In genomic region chr2:85420743-85421705, GRCh38 we compare ENCODE assay signal across 8 cellular contexts. TPM values are rescaled to one million over a fixed set of nuclear protein-coding genes. Genes with fewer than 3 reads are reported as not detected.
DNase-seq lines count a peak whose midpoint lies in the region; ATAC-seq, FAIRE-seq and TF ChIP-seq lines count a peak whose summit lies in the region.

No MANE protein-coding gene starts in this region.

- POLR2A ChIA-PET in CD8-positive, alpha-beta T cell (lab: Charles Lee), result interaction anchor here (1.3 to 4.1 kb wide), 2 partner anchors 119 to 131 kb away, joined by 4 to 56 read pairs; partner anchors contain the start of gene MAT2A
- POLR2A ChIA-PET in endothelial cell of umbilical vein (lab: Charles Lee), result interaction anchor here (0.6 to 4.5 kb wide), 5 partner anchors 84 to 127 kb away, joined by 3 to 41 read pairs (median 3); partner anchors contain the start of gene MAT2A

- BruUV-seq in endothelial cell of umbilical vein (replicated peaks; lab: Mats Ljungman, UMichigan), result no TSS peak

- peak; percentile 97 for TF ChIP-seq CTCF in CD8-positive, alpha-beta T cell (IDR thresholded peaks at IDR 0.05)
- TF ChIP-seq CTCF in endothelial cell of umbilical vein (IDR thresholded peaks at IDR 0.05; ENCODE audit: extremely low read depth in 1 of 2, insufficient read depth in 1 of 2, low read depth in 1 of 2, low read length in 2 of 2), result peak; percentile 99

- peak overlapping the region; percentile 75 for H3K4me2 ChIP-seq in endothelial cell of umbilical vein (ENCODE audit: insufficient read depth, low read length)

- H3K9ac ChIP-seq in endothelial cell of umbilical vein (replicated peaks; ENCODE audit: extremely low read depth, insufficient read depth, low read length), result no peak overlapping the region

- DNase-seq in CD8-positive, alpha-beta T cell, result peak; percentile 75 to 95 (median 91)
- DNase-seq in HT-29 (ENCODE audit: low spot score), result peak; percentile 94
- DNase-seq in NOMO-1 treated with DMSO at 0.1 percent for 48 hours (lab: John Stamatoyannopoulos, UW; ENCODE audit: unreplicated experiment), result peak; percentile 79
- DNase-seq in activated CD8-positive, alpha-beta memory T cell treated with anti-CD3 and anti-CD28 coated beads, Interleukin-2, amount 50 U/mL, for 4 hours, result peak; percentile 89
- peak; percentile 79 for DNase-seq in endothelial cell of umbilical vein (ENCODE audit: low read depth, low spot score)
- DNase-seq in mucosa of gallbladder (ENCODE audit: low spot score), result peak; percentile 91
- DNase-seq in stimulated activated CD8-positive, alpha-beta memory T cell treated with anti-CD3 and anti-CD28 coated beads, Interleukin-4, amount 100 ng/mL, for 48 hours, result peak; percentile 99

- no peaks in the 10 kb centered on the region for H3K27me3 ChIP-seq in CD8-positive, alpha-beta T cell (ENCODE audit: insufficient read depth, low read length)
- no peaks in the 10 kb centered on the region for H3K27me3 ChIP-seq in endothelial cell of umbilical vein (ENCODE audit: control insufficient read depth in 2 of 2, insufficient read depth in 2 of 2, low read length in 2 of 2)

- H3K27me3 Mint-ChIP-seq in CD8-positive, alpha-beta T cell (ENCODE audit: low read depth), result no peaks in the 10 kb centered on the region

- peak overlapping the region; percentile 97 for H2AFZ ChIP-seq in endothelial cell of umbilical vein (ENCODE audit: low read depth, low read length)

- intact Hi-C loops in CD8-positive, alpha-beta T cell (cut with DNase I, micrococcal nuclease), result loop anchor here (1.0 to 2.0 kb wide), 6 partner anchors 30 to 286 kb away; partner anchors contain the start of genes MAT2A (in 1 of the 2) and TMEM150A (in 1 of the 2)
- intact Hi-C loops in endothelial cell of umbilical vein (cut with micrococcal nuclease), result loop anchor here (1.0 to 5.0 kb wide), 5 partner anchors 84 to 196 kb away; partner anchors contain the start of genes MAT2A, TMEM150A and USP39

- H3K79me2 ChIP-seq in endothelial cell of umbilical vein (ENCODE audit: control insufficient read depth, insufficient read depth, low read length), result no peaks in the 10 kb centered on the region

- no peak overlapping the region for H3K4me3 ChIP-seq in CD8-positive, alpha-beta T cell (ENCODE audit: low read depth, low read length)
- no peak overlapping the region for H3K4me3 ChIP-seq in endothelial cell of umbilical vein (replicated peaks in 1 of 3; ENCODE audit: insufficient read depth in 1 of 3, low read depth in 1 of 3, low read length in 3 of 3)

- H3K36me3 Mint-ChIP-seq in CD8-positive, alpha-beta T cell, result peaks cover 2% of the 10 kb centered on the region

- no peaks in the 10 kb centered on the region for H3K9me3 ChIP-seq in CD8-positive, alpha-beta T cell (ENCODE audit: low read length)
- H3K9me3 ChIP-seq in endothelial cell of umbilical vein (replicated peaks; ENCODE audit: control insufficient read depth, insufficient read depth, low read length), result no peaks in the 10 kb centered on the region

- FAIRE-seq in endothelial cell of umbilical vein (lab: Jason Lieb, UNC), result peak; percentile 96

- no peak for TF ChIP-seq POLR2A in endothelial cell of umbilical vein (IDR thresholded peaks at IDR 0.05; ENCODE audit: low read depth, low read length)

- peaks cover 27% of the 10 kb centered on the region for H3K4me1 ChIP-seq in CD8-positive, alpha-beta T cell (ENCODE audit: insufficient read depth, low read length)
- H3K4me1 ChIP-seq in endothelial cell of umbilical vein (ENCODE audit: control insufficient read depth, extremely low read depth, insufficient read depth, low read length), result peaks cover 9% of the 10 kb centered on the region

- H3K36me3 ChIP-seq in CD8-positive, alpha-beta T cell (ENCODE audit: insufficient read depth, low read length), result no peaks in the 10 kb centered on the region
- H3K36me3 ChIP-seq in endothelial cell of umbilical vein (ENCODE audit: control insufficient read depth in 2 of 2, extremely low read depth in 1 of 2, insufficient read depth in 2 of 2, low read length in 2 of 2), result no peaks in the 10 kb centered on the region

- no peaks in the 10 kb centered on the region for H3K9me1 ChIP-seq in endothelial cell of umbilical vein (replicated peaks; ENCODE audit: control insufficient read depth, extremely low read depth, insufficient read depth, low read length)

- peak overlapping the region; percentile 69 for H3K4me3 Mint-ChIP-seq in CD8-positive, alpha-beta T cell

- dilution Hi-C loops in endothelial cell of umbilical vein (cut with MboI; ENCODE audit: extremely low pct_ligation_motif_present, low sequenced_read_pairs), result no loop called here

- H3K27ac Mint-ChIP-seq in CD8-positive, alpha-beta T cell, result peak overlapping the region; percentile 58

- H3K4me1 Mint-ChIP-seq in CD8-positive, alpha-beta T cell (ENCODE audit: low read depth), result peaks cover 18% of the 10 kb centered on the region

- no peak overlapping the region for H3K27ac ChIP-seq in CD8-positive, alpha-beta T cell (ENCODE audit: low read depth, low read length)
- peak overlapping the region; percentile 16 for H3K27ac ChIP-seq in endothelial cell of umbilical vein (ENCODE audit: insufficient read depth, low read depth, low read length)

- CTCF ChIA-PET in CD8-positive, alpha-beta T cell (lab: Charles Lee), result interaction anchor here (0.6 to 14.6 kb wide), 27 partner anchors 9 to 949 kb away, joined by 3 to 355 read pairs (median 5); partner anchors contain the start of genes GGCX and MAT2A
- CTCF ChIA-PET in endothelial cell of umbilical vein (lab: Charles Lee), result interaction anchor here (0.5 to 7.7 kb wide), 11 partner anchors 15 to 228 kb away, joined by 3 to 236 read pairs (median 5); partner anchors contain the start of gene MAT2A

- H3K9me3 Mint-ChIP-seq in CD8-positive, alpha-beta T cell, result no peaks in the 10 kb centered on the region

- peak; percentile 74 for ATAC-seq in CD8-positive, alpha-beta T cell
- ATAC-seq in GM19463 (IDR thresholded peaks at IDR 0.05; ENCODE audit: unreplicated experiment), result peak; percentile 52

- H4K20me1 ChIP-seq in endothelial cell of umbilical vein (replicated peaks; ENCODE audit: control insufficient read depth, extremely low read depth, insufficient read depth, low read length), result no peaks in the 10 kb centered on the region

TF ChIP-seq in endothelial cell of umbilical vein, 7 proteins besides CTCF, POLR2A, EP300 and RAD21:
- TF ChIP-seq FOS (IDR thresholded peaks at IDR 0.05; ENCODE audit: borderline replicate concordance, insufficient read depth, low read length) (no peak), GATA2 (IDR thresholded peaks at IDR 0.05; ENCODE audit: insufficient read depth, insufficient read length, low read depth, low read length) (no peak), EZH2 (IDR thresholded peaks at IDR 0.05; ENCODE audit: borderline replicate concordance, low read depth, low read length, severe bottlenecking) (no peak), POLR2AphosphoS5 (IDR thresholded peaks at IDR 0.05; ENCODE audit: insufficient read depth, low read depth, low read length) (no peak), JUN (IDR thresholded peaks at IDR 0.05; ENCODE audit: borderline replicate concordance, insufficient read depth, insufficient read length, low read depth) (no peak), MYC (IDR thresholded peaks at IDR 0.05; ENCODE audit: low read depth, low read length) (no peak)
- TF ChIP-seq, protein P1, sequence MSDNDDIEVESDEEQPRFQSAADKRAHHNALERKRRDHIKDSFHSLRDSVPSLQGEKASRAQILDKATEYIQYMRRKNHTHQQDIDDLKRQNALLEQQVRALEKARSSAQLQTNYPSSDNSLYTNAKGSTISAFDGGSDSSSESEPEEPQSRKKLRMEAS (IDR thresholded peaks at IDR 0.05; ENCODE audit: insufficient read depth, insufficient read length), result no peak

RNA-seq across cellular contexts. Expression of gene SH2D6, which starts 2.5 kb away (rescaled TPM):
- under 1 TPM; 0.33 to 0.44 TPM for total RNA-seq in CD8-positive, alpha-beta T cell
- 0.08 and 0.21 TPM in 2 replicates for total RNA-seq in HT-29 (2014; rRNA removed; shearing (Covaris generic))
- total RNA-seq in endothelial cell of umbilical vein (0.39 and 0.53 TPM in 2 replicates), mucosa of gallbladder (9.9 TPM)
- polyA plus RNA-seq in endothelial cell of umbilical vein, result not detected in 2 replicates
- not detected in 2 replicates for polyA plus RNA-seq in endothelial cell of umbilical vein (2011; cell fraction: cytosol; rRNA removed)
- polyA plus RNA-seq in endothelial cell of umbilical vein (2011; cell fraction: nucleus; rRNA removed), result 0.50 TPM in 1 of 2 replicates, not detected in the other
- not detected in 2 replicates for polyA plus RNA-seq in endothelial cell of umbilical vein (2012)
- not detected in 2 replicates for polyA minus RNA-seq in endothelial cell of umbilical vein
- 2.2 TPM for polyA minus RNA-seq in endothelial cell of umbilical vein (2011; cell fraction: cytosol; rRNA and poly(A)+ RNA removed)
- polyA minus RNA-seq in endothelial cell of umbilical vein (2011; cell fraction: nucleus; rRNA and poly(A)+ RNA removed), result 0.38 TPM in 1 of 2 replicates, not detected in the other

RNA-seq across cellular contexts. Expression of gene CAPG, which starts 10.9 kb away (rescaled TPM):
- 1 to 10 TPM; 2.4 to 3.6 TPM for total RNA-seq in CD8-positive, alpha-beta T cell
- total RNA-seq in HT-29 (2014; rRNA removed; shearing (Covaris generic)), result 460 and 472 TPM in 2 replicates
- total RNA-seq in endothelial cell of umbilical vein, result 103 and 115 TPM in 2 replicates
- 104 and 107 TPM in 2 replicates for polyA plus RNA-seq in endothelial cell of umbilical vein
- polyA plus RNA-seq in endothelial cell of umbilical vein (2011; cell fraction: cytosol; rRNA removed), result 93.8 and 122 TPM in 2 replicates
- 56.5 and 66.5 TPM in 2 replicates for polyA plus RNA-seq in endothelial cell of umbilical vein (2011; cell fraction: nucleus; rRNA removed)
- polyA plus RNA-seq in endothelial cell of umbilical vein (2012), result 175 and 239 TPM in 2 replicates
- polyA minus RNA-seq in endothelial cell of umbilical vein, result 40.0 and 59.8 TPM in 2 replicates
- 82.9 TPM for polyA minus RNA-seq in endothelial cell of umbilical vein (2011; cell fraction: cytosol; rRNA and poly(A)+ RNA removed)
- 11.3 and 15.3 TPM in 2 replicates for polyA minus RNA-seq in endothelial cell of umbilical vein (2011; cell fraction: nucleus; rRNA and poly(A)+ RNA removed)
- 125 TPM for total RNA-seq in mucosa of gallbladder

Comparison
In these comparisons a context has a peak if more than half of its experiments do, and no peak if none do; other contexts are left out.
1. RNA of gene CAPG, which starts 10.9 kb away (total RNA-seq): 460 to 472 TPM in HT-29, 125 TPM in mucosa of gallbladder (single experiment) and 103 to 115 TPM in endothelial cell of umbilical vein; 2.4 to 3.6 TPM in CD8-positive, alpha-beta T cell; every median in the first group is over 10 times any median in the second.
2. Peak in every context shown above with its lines, with median percentiles within 50 percentile points of each other: DNase-seq.